In the genomic region with DNA sequence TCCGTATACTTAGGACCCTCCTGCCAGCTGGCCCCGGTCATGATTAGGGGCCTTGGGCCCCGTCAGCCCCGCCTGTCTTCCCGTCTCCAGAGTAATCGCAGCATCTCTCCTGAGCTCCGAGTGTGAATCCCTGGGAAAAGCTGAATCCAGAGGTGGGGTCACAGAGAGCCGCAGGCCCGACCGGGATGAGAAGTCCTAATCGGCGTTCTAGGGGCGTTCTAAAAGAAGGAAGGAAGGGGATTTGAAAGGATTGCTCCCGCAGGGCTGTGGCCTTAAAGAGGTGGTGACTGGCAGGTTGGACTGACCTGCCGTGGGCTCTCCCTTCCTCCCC, we compare ENCODE assay signal across 1 cellular context.
A peak's percentile ranks its signal among the peaks of the same experiment; 100 is the strongest.
TF ChIP-seq lines count a peak whose summit lies in the region.

No MANE protein-coding gene starts in this region.

TF ChIP-seq in HepG2, 621 proteins besides CTCF, POLR2A, EP300 and RAD21 (continues in another document):
- TF ChIP-seq, protein P1, sequence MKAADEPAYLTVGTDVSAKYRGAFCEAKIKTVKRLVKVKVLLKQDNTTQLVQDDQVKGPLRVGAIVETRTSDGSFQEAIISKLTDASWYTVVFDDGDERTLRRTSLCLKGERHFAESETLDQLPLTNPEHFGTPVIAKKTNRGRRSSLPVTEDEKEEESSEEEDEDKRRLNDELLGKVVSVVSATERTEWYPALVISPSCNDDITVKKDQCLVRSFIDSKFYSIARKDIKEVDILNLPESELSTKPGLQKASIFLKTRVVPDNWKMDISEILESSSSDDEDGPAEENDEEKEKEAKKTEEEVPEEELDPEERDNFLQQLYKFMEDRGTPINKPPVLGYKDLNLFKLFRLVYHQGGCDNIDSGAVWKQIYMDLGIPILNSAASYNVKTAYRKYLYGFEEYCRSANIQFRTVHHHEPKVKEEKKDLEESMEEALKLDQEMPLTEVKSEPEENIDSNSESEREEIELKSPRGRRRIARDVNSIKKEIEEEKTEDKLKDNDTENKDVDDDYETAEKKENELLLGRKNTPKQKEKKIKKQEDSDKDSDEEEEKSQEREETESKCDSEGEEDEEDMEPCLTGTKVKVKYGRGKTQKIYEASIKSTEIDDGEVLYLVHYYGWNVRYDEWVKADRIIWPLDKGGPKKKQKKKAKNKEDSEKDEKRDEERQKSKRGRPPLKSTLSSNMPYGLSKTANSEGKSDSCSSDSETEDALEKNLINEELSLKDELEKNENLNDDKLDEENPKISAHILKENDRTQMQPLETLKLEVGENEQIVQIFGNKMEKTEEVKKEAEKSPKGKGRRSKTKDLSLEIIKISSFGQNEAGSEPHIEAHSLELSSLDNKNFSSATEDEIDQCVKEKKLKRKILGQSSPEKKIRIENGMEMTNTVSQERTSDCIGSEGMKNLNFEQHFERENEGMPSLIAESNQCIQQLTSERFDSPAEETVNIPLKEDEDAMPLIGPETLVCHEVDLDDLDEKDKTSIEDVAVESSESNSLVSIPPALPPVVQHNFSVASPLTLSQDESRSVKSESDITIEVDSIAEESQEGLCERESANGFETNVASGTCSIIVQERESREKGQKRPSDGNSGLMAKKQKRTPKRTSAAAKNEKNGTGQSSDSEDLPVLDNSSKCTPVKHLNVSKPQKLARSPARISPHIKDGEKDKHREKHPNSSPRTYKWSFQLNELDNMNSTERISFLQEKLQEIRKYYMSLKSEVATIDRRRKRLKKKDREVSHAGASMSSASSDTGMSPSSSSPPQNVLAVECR (CRISPR knock-in tag; IDR thresholded peaks at IDR 0.05; ENCODE audit: borderline replicate concordance) = 0 out of 2 replicates have a peak, but pooled peaks have one; percentile 46
- TF ChIP-seq MTF1 (CRISPR knock-in tag; IDR thresholded peaks at IDR 0.05) = peak; percentile 14; the same call in 1 of the 2 replicates
- no peak for TF ChIP-seq NCOA5 (CRISPR knock-in tag; IDR thresholded peaks at IDR 0.05)
- TF ChIP-seq HIVEP1 (CRISPR knock-in tag; IDR thresholded peaks at IDR 0.05) = no peak
- TF ChIP-seq BRCA1 (CRISPR knock-in tag; IDR thresholded peaks at IDR 0.05) = 0 out of 2 replicates have a peak, but pooled peaks have one; percentile 9
- TF ChIP-seq, protein P2, sequence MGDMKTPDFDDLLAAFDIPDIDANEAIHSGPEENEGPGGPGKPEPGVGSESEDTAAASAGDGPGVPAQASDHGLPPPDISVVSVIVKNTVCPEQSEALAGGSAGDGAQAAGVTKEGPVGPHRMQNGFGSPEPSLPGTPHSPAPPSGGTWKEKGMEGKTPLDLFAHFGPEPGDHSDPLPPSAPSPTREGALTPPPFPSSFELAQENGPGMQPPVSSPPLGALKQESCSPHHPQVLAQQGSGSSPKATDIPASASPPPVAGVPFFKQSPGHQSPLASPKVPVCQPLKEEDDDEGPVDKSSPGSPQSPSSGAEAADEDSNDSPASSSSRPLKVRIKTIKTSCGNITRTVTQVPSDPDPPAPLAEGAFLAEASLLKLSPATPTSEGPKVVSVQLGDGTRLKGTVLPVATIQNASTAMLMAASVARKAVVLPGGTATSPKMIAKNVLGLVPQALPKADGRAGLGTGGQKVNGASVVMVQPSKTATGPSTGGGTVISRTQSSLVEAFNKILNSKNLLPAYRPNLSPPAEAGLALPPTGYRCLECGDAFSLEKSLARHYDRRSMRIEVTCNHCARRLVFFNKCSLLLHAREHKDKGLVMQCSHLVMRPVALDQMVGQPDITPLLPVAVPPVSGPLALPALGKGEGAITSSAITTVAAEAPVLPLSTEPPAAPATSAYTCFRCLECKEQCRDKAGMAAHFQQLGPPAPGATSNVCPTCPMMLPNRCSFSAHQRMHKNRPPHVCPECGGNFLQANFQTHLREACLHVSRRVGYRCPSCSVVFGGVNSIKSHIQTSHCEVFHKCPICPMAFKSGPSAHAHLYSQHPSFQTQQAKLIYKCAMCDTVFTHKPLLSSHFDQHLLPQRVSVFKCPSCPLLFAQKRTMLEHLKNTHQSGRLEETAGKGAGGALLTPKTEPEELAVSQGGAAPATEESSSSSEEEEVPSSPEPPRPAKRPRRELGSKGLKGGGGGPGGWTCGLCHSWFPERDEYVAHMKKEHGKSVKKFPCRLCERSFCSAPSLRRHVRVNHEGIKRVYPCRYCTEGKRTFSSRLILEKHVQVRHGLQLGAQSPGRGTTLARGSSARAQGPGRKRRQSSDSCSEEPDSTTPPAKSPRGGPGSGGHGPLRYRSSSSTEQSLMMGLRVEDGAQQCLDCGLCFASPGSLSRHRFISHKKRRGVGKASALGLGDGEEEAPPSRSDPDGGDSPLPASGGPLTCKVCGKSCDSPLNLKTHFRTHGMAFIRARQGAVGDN (CRISPR knock-in tag; IDR thresholded peaks at IDR 0.05) = peak; percentile 79; the same call in 1 of the 2 replicates
- 0 out of 2 replicates have a peak, but pooled peaks have one; percentile 9 for TF ChIP-seq RXRA (CRISPR knock-in tag; IDR thresholded peaks at IDR 0.05)
- no peak for TF ChIP-seq CREM (IDR thresholded peaks at IDR 0.05)
- no peak for TF ChIP-seq CREM (CRISPR knock-in tag; IDR thresholded peaks at IDR 0.05)
- TF ChIP-seq BORCS8-MEF2B (CRISPR knock-in tag; IDR thresholded peaks at IDR 0.05) = no peak; the same call in 1 of the 2 replicates
- 0 out of 2 replicates have a peak, but pooled peaks have one; percentile 2 for TF ChIP-seq ZNF768 (CRISPR knock-in tag; IDR thresholded peaks at IDR 0.05)
- TF ChIP-seq ZNF564 (CRISPR knock-in tag; IDR thresholded peaks at IDR 0.05) = 0 out of 2 replicates have a peak, but pooled peaks have one; percentile 6
- TF ChIP-seq ZNF143 (CRISPR knock-in tag; IDR thresholded peaks at IDR 0.05) = no peak
- TF ChIP-seq, protein P3, sequence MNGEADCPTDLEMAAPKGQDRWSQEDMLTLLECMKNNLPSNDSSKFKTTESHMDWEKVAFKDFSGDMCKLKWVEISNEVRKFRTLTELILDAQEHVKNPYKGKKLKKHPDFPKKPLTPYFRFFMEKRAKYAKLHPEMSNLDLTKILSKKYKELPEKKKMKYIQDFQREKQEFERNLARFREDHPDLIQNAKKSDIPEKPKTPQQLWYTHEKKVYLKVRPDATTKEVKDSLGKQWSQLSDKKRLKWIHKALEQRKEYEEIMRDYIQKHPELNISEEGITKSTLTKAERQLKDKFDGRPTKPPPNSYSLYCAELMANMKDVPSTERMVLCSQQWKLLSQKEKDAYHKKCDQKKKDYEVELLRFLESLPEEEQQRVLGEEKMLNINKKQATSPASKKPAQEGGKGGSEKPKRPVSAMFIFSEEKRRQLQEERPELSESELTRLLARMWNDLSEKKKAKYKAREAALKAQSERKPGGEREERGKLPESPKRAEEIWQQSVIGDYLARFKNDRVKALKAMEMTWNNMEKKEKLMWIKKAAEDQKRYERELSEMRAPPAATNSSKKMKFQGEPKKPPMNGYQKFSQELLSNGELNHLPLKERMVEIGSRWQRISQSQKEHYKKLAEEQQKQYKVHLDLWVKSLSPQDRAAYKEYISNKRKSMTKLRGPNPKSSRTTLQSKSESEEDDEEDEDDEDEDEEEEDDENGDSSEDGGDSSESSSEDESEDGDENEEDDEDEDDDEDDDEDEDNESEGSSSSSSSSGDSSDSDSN (CRISPR knock-in tag; IDR thresholded peaks at IDR 0.05) = peak; percentile 29; the same call in 1 of the 2 replicates
- 0 out of 2 replicates have a peak, but pooled peaks have one; percentile 15 for TF ChIP-seq ZNF777 (CRISPR knock-in tag; IDR thresholded peaks at IDR 0.05)
- TF ChIP-seq KDM2A (CRISPR knock-in tag; IDR thresholded peaks at IDR 0.05; ENCODE audit: borderline replicate concordance, low read depth) = peak; percentile 19; the same call in 1 of the 2 replicates
- TF ChIP-seq, protein P4, sequence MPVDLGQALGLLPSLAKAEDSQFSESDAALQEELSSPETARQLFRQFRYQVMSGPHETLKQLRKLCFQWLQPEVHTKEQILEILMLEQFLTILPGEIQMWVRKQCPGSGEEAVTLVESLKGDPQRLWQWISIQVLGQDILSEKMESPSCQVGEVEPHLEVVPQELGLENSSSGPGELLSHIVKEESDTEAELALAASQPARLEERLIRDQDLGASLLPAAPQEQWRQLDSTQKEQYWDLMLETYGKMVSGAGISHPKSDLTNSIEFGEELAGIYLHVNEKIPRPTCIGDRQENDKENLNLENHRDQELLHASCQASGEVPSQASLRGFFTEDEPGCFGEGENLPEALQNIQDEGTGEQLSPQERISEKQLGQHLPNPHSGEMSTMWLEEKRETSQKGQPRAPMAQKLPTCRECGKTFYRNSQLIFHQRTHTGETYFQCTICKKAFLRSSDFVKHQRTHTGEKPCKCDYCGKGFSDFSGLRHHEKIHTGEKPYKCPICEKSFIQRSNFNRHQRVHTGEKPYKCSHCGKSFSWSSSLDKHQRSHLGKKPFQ (CRISPR knock-in tag; IDR thresholded peaks at IDR 0.05; ENCODE audit: insufficient replicate concordance) = no peak
- peak; percentile 70 for TF ChIP-seq ZNF292 (CRISPR knock-in tag; IDR thresholded peaks at IDR 0.05; ENCODE audit: borderline replicate concordance, low read depth)
- TF ChIP-seq ZNF891 (CRISPR knock-in tag; IDR thresholded peaks at IDR 0.05) = no peak
- no peak for TF ChIP-seq PITX1 (CRISPR knock-in tag; IDR thresholded peaks at IDR 0.05)
- peak; percentile 67 for TF ChIP-seq ZFX (CRISPR knock-in tag; IDR thresholded peaks at IDR 0.05; ENCODE audit: low read depth)
- TF ChIP-seq, protein P5, sequence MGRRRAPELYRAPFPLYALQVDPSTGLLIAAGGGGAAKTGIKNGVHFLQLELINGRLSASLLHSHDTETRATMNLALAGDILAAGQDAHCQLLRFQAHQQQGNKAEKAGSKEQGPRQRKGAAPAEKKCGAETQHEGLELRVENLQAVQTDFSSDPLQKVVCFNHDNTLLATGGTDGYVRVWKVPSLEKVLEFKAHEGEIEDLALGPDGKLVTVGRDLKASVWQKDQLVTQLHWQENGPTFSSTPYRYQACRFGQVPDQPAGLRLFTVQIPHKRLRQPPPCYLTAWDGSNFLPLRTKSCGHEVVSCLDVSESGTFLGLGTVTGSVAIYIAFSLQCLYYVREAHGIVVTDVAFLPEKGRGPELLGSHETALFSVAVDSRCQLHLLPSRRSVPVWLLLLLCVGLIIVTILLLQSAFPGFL (CRISPR knock-in tag; IDR thresholded peaks at IDR 0.05) = no peak
- peak; percentile 10 for TF ChIP-seq TAF1 (CRISPR knock-in tag; IDR thresholded peaks at IDR 0.05)
- no peak for TF ChIP-seq PHF20 (CRISPR knock-in tag; IDR thresholded peaks at IDR 0.05)
- no peak for TF ChIP-seq ZNF326 (CRISPR knock-in tag; IDR thresholded peaks at IDR 0.05; ENCODE audit: borderline replicate concordance)
- TF ChIP-seq, protein P6, sequence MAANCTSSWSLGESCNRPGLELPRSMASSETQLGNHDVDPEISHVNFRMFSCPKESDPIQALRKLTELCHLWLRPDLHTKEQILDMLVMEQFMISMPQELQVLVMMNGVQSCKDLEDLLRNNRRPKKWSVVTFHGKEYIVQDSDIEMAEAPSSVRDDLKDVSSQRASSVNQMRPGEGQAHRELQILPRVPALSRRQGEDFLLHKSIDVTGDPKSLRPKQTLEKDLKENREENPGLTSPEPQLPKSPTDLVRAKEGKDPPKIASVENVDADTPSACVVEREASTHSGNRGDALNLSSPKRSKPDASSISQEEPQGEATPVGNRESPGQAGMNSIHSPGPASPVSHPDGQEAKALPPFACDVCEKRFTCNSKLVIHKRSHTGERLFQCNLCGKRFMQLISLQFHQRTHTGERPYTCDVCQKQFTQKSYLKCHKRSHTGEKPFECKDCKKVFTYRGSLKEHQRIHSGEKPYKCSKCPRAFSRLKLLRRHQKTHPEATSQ (CRISPR knock-in tag; IDR thresholded peaks at IDR 0.05; ENCODE audit: borderline replicate concordance) = no peak
- TF ChIP-seq, protein P7, sequence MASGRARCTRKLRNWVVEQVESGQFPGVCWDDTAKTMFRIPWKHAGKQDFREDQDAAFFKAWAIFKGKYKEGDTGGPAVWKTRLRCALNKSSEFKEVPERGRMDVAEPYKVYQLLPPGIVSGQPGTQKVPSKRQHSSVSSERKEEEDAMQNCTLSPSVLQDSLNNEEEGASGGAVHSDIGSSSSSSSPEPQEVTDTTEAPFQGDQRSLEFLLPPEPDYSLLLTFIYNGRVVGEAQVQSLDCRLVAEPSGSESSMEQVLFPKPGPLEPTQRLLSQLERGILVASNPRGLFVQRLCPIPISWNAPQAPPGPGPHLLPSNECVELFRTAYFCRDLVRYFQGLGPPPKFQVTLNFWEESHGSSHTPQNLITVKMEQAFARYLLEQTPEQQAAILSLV (CRISPR knock-in tag; IDR thresholded peaks at IDR 0.05; ENCODE audit: borderline replicate concordance) = peak; percentile 15; the same call in 1 of the 2 replicates
- no peak for TF ChIP-seq NFKBIZ (CRISPR knock-in tag; IDR thresholded peaks at IDR 0.05)
- TF ChIP-seq, protein P8, sequence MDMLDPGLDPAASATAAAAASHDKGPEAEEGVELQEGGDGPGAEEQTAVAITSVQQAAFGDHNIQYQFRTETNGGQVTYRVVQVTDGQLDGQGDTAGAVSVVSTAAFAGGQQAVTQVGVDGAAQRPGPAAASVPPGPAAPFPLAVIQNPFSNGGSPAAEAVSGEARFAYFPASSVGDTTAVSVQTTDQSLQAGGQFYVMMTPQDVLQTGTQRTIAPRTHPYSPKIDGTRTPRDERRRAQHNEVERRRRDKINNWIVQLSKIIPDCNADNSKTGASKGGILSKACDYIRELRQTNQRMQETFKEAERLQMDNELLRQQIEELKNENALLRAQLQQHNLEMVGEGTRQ (IDR thresholded peaks at IDR 0.05; ENCODE audit: low read depth, low read length) = no peak
- TF ChIP-seq, protein P8 (CRISPR knock-in tag; IDR thresholded peaks at IDR 0.05; ENCODE audit: borderline replicate concordance) = no peak
- no peak for TF ChIP-seq CEBPB (IDR thresholded peaks at IDR 0.05; ENCODE audit: borderline replicate concordance, low read depth, low read length)
- TF ChIP-seq PHF8 (CRISPR knock-in tag; IDR thresholded peaks at IDR 0.05) = peak; percentile 9; the same call in 1 of the 2 replicates
- TF ChIP-seq HOXA5 (CRISPR knock-in tag; IDR thresholded peaks at IDR 0.05) = 0 out of 2 replicates have a peak, but pooled peaks have one; percentile 9
- TF ChIP-seq, protein P9, sequence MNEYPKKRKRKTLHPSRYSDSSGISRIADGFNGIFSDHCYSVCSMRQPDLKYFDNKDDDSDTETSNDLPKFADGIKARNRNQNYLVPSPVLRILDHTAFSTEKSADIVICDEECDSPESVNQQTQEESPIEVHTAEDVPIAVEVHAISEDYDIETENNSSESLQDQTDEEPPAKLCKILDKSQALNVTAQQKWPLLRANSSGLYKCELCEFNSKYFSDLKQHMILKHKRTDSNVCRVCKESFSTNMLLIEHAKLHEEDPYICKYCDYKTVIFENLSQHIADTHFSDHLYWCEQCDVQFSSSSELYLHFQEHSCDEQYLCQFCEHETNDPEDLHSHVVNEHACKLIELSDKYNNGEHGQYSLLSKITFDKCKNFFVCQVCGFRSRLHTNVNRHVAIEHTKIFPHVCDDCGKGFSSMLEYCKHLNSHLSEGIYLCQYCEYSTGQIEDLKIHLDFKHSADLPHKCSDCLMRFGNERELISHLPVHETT (CRISPR knock-in tag; conservative IDR thresholded peaks at IDR 0.05) = 0 out of 2 replicates have a peak, but pooled peaks have one; percentile 3
- no peak for TF ChIP-seq ZNF615 (CRISPR knock-in tag; IDR thresholded peaks at IDR 0.05; ENCODE audit: borderline replicate concordance)
- no peak for TF ChIP-seq ZNF431 (CRISPR knock-in tag; IDR thresholded peaks at IDR 0.05; ENCODE audit: borderline replicate concordance, low read depth)
- TF ChIP-seq ZNF547 (CRISPR knock-in tag; IDR thresholded peaks at IDR 0.05) = no peak; the same call in 1 of the 2 replicates
